ENCODE assay signal across 19 cellular contexts in genomic region chr16:49811630-49812334, GRCh38. TPM values are rescaled to one million over a fixed set of nuclear protein-coding genes. Genes with fewer than 3 reads are reported as not detected.
DNase-seq lines count a peak whose midpoint lies in the region; ATAC-seq and TF ChIP-seq lines count a peak whose summit lies in the region.
"Had no signal": no experiment of that assay in that cellular context is flagged by ENCODE, and none has a peak within 500 bp of the region (broad histone marks: within the 10 kb centered on the region; RNA-seq: fewer than 3 reads in every experiment).

No MANE protein-coding gene starts in this region.

- H3K4me2 ChIP-seq in neural progenitor cell, result peak overlapping the region; percentile 36

- H3K9me3 ChIP-seq in neural progenitor cell (ENCODE audit: low read depth), result no peaks in the 10 kb centered on the region
- H3K9me3 ChIP-seq: left lung, ovary had no signal

- H3K9me3 Mint-ChIP-seq in neural progenitor cell (no peaks in the 10 kb centered on the region), mesothelial cell of epicardium (no peaks in the 10 kb centered on the region)
- no peaks in the 10 kb centered on the region for H3K9me3 Mint-ChIP-seq in activated CD8-positive, alpha-beta memory T cell treated with anti-CD3 and anti-CD28 coated beads, Interleukin-2, amount 10 ng/mL, durations not matched to agents 7 days and 5 days (ENCODE audit: low read depth)
- H3K9me3 Mint-ChIP-seq: activated naive CD4-positive, alpha-beta T cell treated with anti-CD3 and anti-CD28 coated beads, Interleukin-2, amount 10 ng/mL, durations not matched to agents 7 days and 5 days; IgD-negative memory B cell; stimulated activated naive CD8-positive, alpha-beta T cell treated with anti-CD3 and anti-CD28 coated beads, Interleukin-15, Interleukin-2, amounts not matched to agents 100 ng/mL and 50 ng/mL, for 24 hours had no signal

- no peak overlapping the region for H3K9ac ChIP-seq in neural progenitor cell

- H3K36me3 ChIP-seq in neural progenitor cell, result no peaks in the 10 kb centered on the region
- H3K36me3 ChIP-seq: left lung, ovary had no signal

- H3K4me1 ChIP-seq in neural progenitor cell, result peaks cover 19% of the 10 kb centered on the region
- H3K4me1 ChIP-seq: foreskin keratinocyte, left lung had no signal

- no peak overlapping the region for H3K4me3 ChIP-seq in neural progenitor cell
- H3K4me3 ChIP-seq: left lung, ovary had no signal

- H3K4me1 Mint-ChIP-seq in neural progenitor cell, result peaks cover 54% of the 10 kb centered on the region
- peaks cover 21% of the 10 kb centered on the region for H3K4me1 Mint-ChIP-seq in mesothelial cell of epicardium
- H3K4me1 Mint-ChIP-seq in activated CD8-positive, alpha-beta memory T cell treated with anti-CD3 and anti-CD28 coated beads, Interleukin-2, amount 10 ng/mL, durations not matched to agents 7 days and 5 days, result no peaks in the 10 kb centered on the region
- H3K4me1 Mint-ChIP-seq: activated naive CD4-positive, alpha-beta T cell treated with anti-CD3 and anti-CD28 coated beads, Interleukin-2, amount 10 ng/mL, durations not matched to agents 7 days and 5 days had no signal

- ATAC-seq in SK-N-SH treated with all-trans-retinoic acid at 6 μM for 48 hours (peak; percentile 64; the same call in 1 of the 3 replicates), GM21825 (IDR thresholded peaks at IDR 0.05; ENCODE audit: unreplicated experiment) (no peak), HG02678 (IDR thresholded peaks at IDR 0.05; ENCODE audit: unreplicated experiment) (no peak)
- no peak for ATAC-seq in activated CD8-positive, alpha-beta memory T cell treated with anti-CD3 and anti-CD28 coated beads, Interleukin-2, amount 10 ng/mL, durations not matched to agents 7 days and 5 days
- ATAC-seq: foreskin keratinocyte, HCT116, left lung had no signal

- no peak overlapping the region for H2AFZ ChIP-seq in neural progenitor cell (replicated peaks)

- H4K20me1 ChIP-seq in neural progenitor cell (ENCODE audit: low read depth), result peaks cover 95% of the 10 kb centered on the region

- peaks cover 96% of the 10 kb centered on the region for H3K79me2 ChIP-seq in neural progenitor cell (ENCODE audit: low read depth)

- peaks cover 15% of the 10 kb centered on the region for H3F3A ChIP-seq in neural progenitor cell (ENCODE audit: low read depth)

- no peaks in the 10 kb centered on the region for H3K27me3 ChIP-seq in neural progenitor cell
- H3K27me3 ChIP-seq: foreskin keratinocyte, left lung, ovary had no signal

- CTCF ChIA-PET in activated CD8-positive, alpha-beta memory T cell treated with anti-CD3 and anti-CD28 coated beads, Interleukin-2, amount 10 ng/mL, durations not matched to agents 7 days and 5 days (lab: Charles Lee), result no interaction called here

- no peak overlapping the region for H3K27ac ChIP-seq in neural progenitor cell
- H3K27ac ChIP-seq: foreskin keratinocyte, left lung, ovary had no signal

- H3K4me3 Mint-ChIP-seq in neural progenitor cell, result no peak overlapping the region
- H3K4me3 Mint-ChIP-seq in mesothelial cell of epicardium, result no peak overlapping the region
- H3K4me3 Mint-ChIP-seq in activated CD8-positive, alpha-beta memory T cell treated with anti-CD3 and anti-CD28 coated beads, Interleukin-2, amount 10 ng/mL, durations not matched to agents 7 days and 5 days, result no peak overlapping the region
- H3K4me3 Mint-ChIP-seq: activated naive CD4-positive, alpha-beta T cell treated with anti-CD3 and anti-CD28 coated beads, Interleukin-2, amount 10 ng/mL, durations not matched to agents 7 days and 5 days; IgD-negative memory B cell; stimulated activated naive CD8-positive, alpha-beta T cell treated with anti-CD3 and anti-CD28 coated beads, Interleukin-15, Interleukin-2, amounts not matched to agents 100 ng/mL and 50 ng/mL, for 24 hours had no signal

- H3K27ac Mint-ChIP-seq in neural progenitor cell (peak overlapping the region; percentile 33), mesothelial cell of epicardium (no peak overlapping the region)
- no peak overlapping the region for H3K27ac Mint-ChIP-seq in activated CD8-positive, alpha-beta memory T cell treated with anti-CD3 and anti-CD28 coated beads, Interleukin-2, amount 10 ng/mL, durations not matched to agents 7 days and 5 days
- H3K27ac Mint-ChIP-seq: activated naive CD4-positive, alpha-beta T cell treated with anti-CD3 and anti-CD28 coated beads, Interleukin-2, amount 10 ng/mL, durations not matched to agents 7 days and 5 days; IgD-negative memory B cell; stimulated activated naive CD8-positive, alpha-beta T cell treated with anti-CD3 and anti-CD28 coated beads, Interleukin-15, Interleukin-2, amounts not matched to agents 100 ng/mL and 50 ng/mL, for 24 hours had no signal

- DNase-seq in C1 segment of cervical spinal cord (lab: John Stamatoyannopoulos, UW) (peak in 9 of 14 donors; percentile 17 to 75 (median 63)), globus pallidus (ENCODE audit: low spot score) (peak; percentile 68), neural progenitor cell (ENCODE audit: low spot score) (peak; percentile 55), mesothelial cell of epicardium (ENCODE audit: low spot score in 2 of 2, unreplicated experiment in 2 of 2) (no peak)
- DNase-seq in activated CD8-positive, alpha-beta memory T cell treated with anti-CD3 and anti-CD28 coated beads, Interleukin-2, amount 10 ng/mL, durations not matched to agents 7 days and 5 days, result no peak
- DNase-seq: activated naive CD4-positive, alpha-beta T cell treated with anti-CD3 and anti-CD28 coated beads, Interleukin-2, amount 10 ng/mL, durations not matched to agents 7 days and 5 days; DND-41; foreskin keratinocyte; left lung; NCI-H69; ovary; stimulated activated CD4-positive, alpha-beta T cell treated with anti-CD3 and anti-CD28 coated beads, Interleukin-4, amount 100 ng/mL, for 1 hour had no signal

- peaks cover 2% of the 10 kb centered on the region for H3K36me3 Mint-ChIP-seq in neural progenitor cell
- no peaks in the 10 kb centered on the region for H3K36me3 Mint-ChIP-seq in mesothelial cell of epicardium
- no peaks in the 10 kb centered on the region for H3K36me3 Mint-ChIP-seq in activated CD8-positive, alpha-beta memory T cell treated with anti-CD3 and anti-CD28 coated beads, Interleukin-2, amount 10 ng/mL, durations not matched to agents 7 days and 5 days
- H3K36me3 Mint-ChIP-seq: activated naive CD4-positive, alpha-beta T cell treated with anti-CD3 and anti-CD28 coated beads, Interleukin-2, amount 10 ng/mL, durations not matched to agents 7 days and 5 days; IgD-negative memory B cell had no signal

- TF ChIP-seq CTCF in neural progenitor cell (IDR thresholded peaks at IDR 0.05) (no peak), mesothelial cell of epicardium (IDR thresholded peaks at IDR 0.05; ENCODE audit: unreplicated experiment) (no peak)

- H3K27me3 Mint-ChIP-seq in neural progenitor cell (ENCODE audit: insufficient read depth, low read depth), result peaks cover 13% of the 10 kb centered on the region
- H3K27me3 Mint-ChIP-seq in mesothelial cell of epicardium (ENCODE audit: low read depth), result no peaks in the 10 kb centered on the region
- no peaks in the 10 kb centered on the region for H3K27me3 Mint-ChIP-seq in activated CD8-positive, alpha-beta memory T cell treated with anti-CD3 and anti-CD28 coated beads, Interleukin-2, amount 10 ng/mL, durations not matched to agents 7 days and 5 days
- H3K27me3 Mint-ChIP-seq: stimulated activated naive CD8-positive, alpha-beta T cell treated with anti-CD3 and anti-CD28 coated beads, Interleukin-15, Interleukin-2, amounts not matched to agents 100 ng/mL and 50 ng/mL, for 24 hours had no signal

TF ChIP-seq in SK-N-SH treated with all-trans-retinoic acid at 6 μM for 48 hours, 23 proteins besides CTCF, POLR2A, EP300 and RAD21:
- TF ChIP-seq ZFP3 (CRISPR knock-in tag; IDR thresholded peaks at IDR 0.05), result no peak
- TF ChIP-seq CSDC2 (CRISPR knock-in tag; IDR thresholded peaks at IDR 0.05), result no peak
- TF ChIP-seq PPARA (CRISPR knock-in tag; IDR thresholded peaks at IDR 0.05; ENCODE audit: borderline replicate concordance), result no peak
- TF ChIP-seq TCF4 (CRISPR knock-in tag; IDR thresholded peaks at IDR 0.05; ENCODE audit: borderline replicate concordance), result peak; percentile 45; the same call in 1 of the 2 replicates
- TF ChIP-seq TSHZ2 (CRISPR knock-in tag; IDR thresholded peaks at IDR 0.05), result peak; percentile 55; the same call in 1 of the 2 replicates
- no peak for TF ChIP-seq ESRRG (CRISPR knock-in tag; IDR thresholded peaks at IDR 0.05)
- TF ChIP-seq TOX (CRISPR knock-in tag; IDR thresholded peaks at IDR 0.05; ENCODE audit: borderline replicate concordance), result no peak

RNA-seq across cellular contexts. Expression of gene ZNF423, which starts 44.1 kb away (rescaled TPM):
- total RNA-seq in neural progenitor cell (ENCODE audit: low replicate concordance) (21.9 and 42.3 TPM in 2 replicates), mesothelial cell of epicardium (19.0 to 20.3 TPM (median 19.8 TPM) in 3 replicates)
- total RNA-seq in activated CD8-positive, alpha-beta memory T cell treated with anti-CD3 and anti-CD28 coated beads, Interleukin-2, amount 10 ng/mL, durations not matched to agents 7 days and 5 days, result not detected
- total RNA-seq: activated CD8-positive, alpha-beta memory T cell treated with anti-CD3 and anti-CD28 coated beads for 36 hours had no signal

Comparison
In these comparisons a context has a peak if more than half of its experiments do, and no peak if none do; other contexts are left out.
1. DNase-seq: peak in C1 segment of cervical spinal cord (9 of 14), globus pallidus (single experiment) and neural progenitor cell (single experiment); none in mesothelial cell of epicardium (0 of 2) and activated CD8-positive, alpha-beta memory T cell treated with anti-CD3 and anti-CD28 coated beads, Interleukin-2, amount 10 ng/mL, durations not matched to agents 7 days and 5 days (single experiment).
2. RNA of gene ZNF423, which starts 44.1 kb away (total RNA-seq): 21.9 to 42.3 TPM in neural progenitor cell and 19.0 to 20.3 TPM in mesothelial cell of epicardium; not detected in activated CD8-positive, alpha-beta memory T cell treated with anti-CD3 and anti-CD28 coated beads, Interleukin-2, amount 10 ng/mL, durations not matched to agents 7 days and 5 days; every median in the first group is over 10 times any median in the second.